In genomic region chr11:130000552-130001176, GRCh38 we compare ENCODE assay signal across 8 cellular contexts. TPM values are rescaled to one million over a fixed set of nuclear protein-coding genes. Genes with fewer than 3 reads are reported as not detected.
DNase-seq lines count a peak whose midpoint lies in the region; ATAC-seq and TF ChIP-seq lines count a peak whose summit lies in the region.

No MANE protein-coding gene starts in this region.

- no peaks in the 10 kb centered on the region for H3K36me3 ChIP-seq in iPS-15b (ENCODE audit: control insufficient read depth, insufficient read depth, low read length)

- CTCF ChIA-PET in WTC11 (lab: Charles Lee) = interaction anchor here (1.2 to 1.8 kb wide), 3 partner anchors 9 to 132 kb away, joined by 3 to 6 read pairs (median 4); no protein-coding TSS in a partner anchor

- no peak for ATAC-seq in WTC11
- no peak for ATAC-seq in stimulated activated naive B cell treated with anti-CD40 and anti-IgM and Interleukin-4, amounts not matched to agents 10 μg/mL and 1 μg/mL and 100 μg/mL, for 72 hours (replicated peaks)
- no peak for ATAC-seq in GM18861 (IDR thresholded peaks at IDR 0.05; ENCODE audit: unreplicated experiment)
- ATAC-seq in HG03159 (IDR thresholded peaks at IDR 0.05; ENCODE audit: unreplicated experiment) = no peak

- H3K4me1 ChIP-seq in iPS-15b (ENCODE audit: control insufficient read depth, insufficient read depth, low read length) = peaks cover 4% of the 10 kb centered on the region

- H3K9me3 Mint-ChIP-seq in WTC11 = no peaks in the 10 kb centered on the region
- no peaks in the 10 kb centered on the region for H3K9me3 Mint-ChIP-seq in stimulated activated naive B cell treated with anti-CD40 and anti-IgM and Interleukin-4, amounts not matched to agents 10 μg/mL and 1 μg/mL and 100 μg/mL, for 72 hours

- H3K27me3 ChIP-seq in iPS-15b (ENCODE audit: control insufficient read depth, insufficient read depth, low read length) = no peaks in the 10 kb centered on the region

- H3K4me3 Mint-ChIP-seq in WTC11 = peak overlapping the region; percentile 95
- peak overlapping the region; percentile 92 to 93 for H3K4me3 Mint-ChIP-seq in stimulated activated naive B cell treated with anti-CD40 and anti-IgM and Interleukin-4, amounts not matched to agents 10 μg/mL and 1 μg/mL and 100 μg/mL, for 72 hours

- H3K4me3 ChIP-seq in iPS-15b (ENCODE audit: low read depth, low read length) = peak overlapping the region; percentile 81

- no peak overlapping the region for H3K27ac Mint-ChIP-seq in WTC11
- peak overlapping the region; percentile 96 for H3K27ac Mint-ChIP-seq in stimulated activated naive B cell treated with anti-CD40 and anti-IgM and Interleukin-4, amounts not matched to agents 10 μg/mL and 1 μg/mL and 100 μg/mL, for 72 hours

- no peak for TF ChIP-seq CTCF in WTC11 (IDR thresholded peaks at IDR 0.05)

- peaks cover 13% of the 10 kb centered on the region for H3K36me3 Mint-ChIP-seq in WTC11
- H3K36me3 Mint-ChIP-seq in stimulated activated naive B cell treated with anti-CD40 and anti-IgM and Interleukin-4, amounts not matched to agents 10 μg/mL and 1 μg/mL and 100 μg/mL, for 72 hours = peaks cover 8 to 17% of the 10 kb centered on the region in 2 donors

- no peak overlapping the region for H3K9ac ChIP-seq in iPS-15b (ENCODE audit: low read depth, low read length)

- POLR2A ChIA-PET in WTC11 (lab: Charles Lee) = no interaction called here

- DNase-seq in NCI-H2227 (lab: John Stamatoyannopoulos, UW; ENCODE audit: unreplicated experiment) (peak; percentile 1), NCI-H2227 treated with DMSO at 0.1 percent for 48 hours (lab: John Stamatoyannopoulos, UW) (no peak), WTC11 (ENCODE audit: low spot score) (no peak), NCI-H2081 treated with DMSO at 0.1 percent for 48 hours (lab: John Stamatoyannopoulos, UW) (no peak)
- DNase-seq in stimulated activated naive B cell treated with anti-CD40 and anti-IgM and Interleukin-4, amounts not matched to agents 10 μg/mL and 1 μg/mL and 100 μg/mL, for 72 hours = no peak

- H3K4me1 Mint-ChIP-seq in WTC11 = peaks cover 48% of the 10 kb centered on the region
- peaks cover 14 to 42% of the 10 kb centered on the region in 2 donors for H3K4me1 Mint-ChIP-seq in stimulated activated naive B cell treated with anti-CD40 and anti-IgM and Interleukin-4, amounts not matched to agents 10 μg/mL and 1 μg/mL and 100 μg/mL, for 72 hours

- no peaks in the 10 kb centered on the region for H3K9me3 ChIP-seq in iPS-15b (ENCODE audit: control insufficient read depth, insufficient read depth, low read length)

- no peaks in the 10 kb centered on the region for H3K27me3 Mint-ChIP-seq in WTC11 (ENCODE audit: low read depth)
- peaks cover 0 to 4% of the 10 kb centered on the region in 2 donors for H3K27me3 Mint-ChIP-seq in stimulated activated naive B cell treated with anti-CD40 and anti-IgM and Interleukin-4, amounts not matched to agents 10 μg/mL and 1 μg/mL and 100 μg/mL, for 72 hours

TF ChIP-seq in WTC11, 78 proteins besides CTCF, POLR2A, EP300 and RAD21:
- TF ChIP-seq SOX15 (CRISPR knock-in tag; IDR thresholded peaks at IDR 0.05) (no peak), GABPB1 (CRISPR knock-in tag; IDR thresholded peaks at IDR 0.05) (0 out of 2 replicates have a peak, but pooled peaks have one; percentile 23)
TF ChIP-seq in WTC11: peak in this region for 1.

RNA-seq across cellular contexts. Expression of gene PRDM10, which starts 2.0 kb away (rescaled TPM):
- 15.8 to 18.9 TPM (median 17.9 TPM) in 3 replicates for total RNA-seq in WTC11 (2021)
